ENCODE assay signal across 8 cellular contexts in genomic region chr22:31451709-31452571, GRCh38. TPM values are rescaled to one million over a fixed set of nuclear protein-coding genes. Genes with fewer than 3 reads are reported as not detected.
A peak's percentile ranks its signal among the peaks of the same experiment; 100 is the strongest.
DNase-seq lines count a peak whose midpoint lies in the region; ATAC-seq and TF ChIP-seq lines count a peak whose summit lies in the region.

No MANE protein-coding gene starts in this region.

- H3K9me3 Mint-ChIP-seq in activated T-cell treated with anti-CD3 and anti-CD28 coated beads, Interleukin-2, amount 50 U/mL, for 4 hours = no peaks in the 10 kb centered on the region
- no peaks in the 10 kb centered on the region for H3K9me3 Mint-ChIP-seq in WTC11
- no peaks in the 10 kb centered on the region for H3K9me3 Mint-ChIP-seq in immature natural killer cell

- no peak for DNase-seq in activated T-cell treated with anti-CD3 and anti-CD28 coated beads, Interleukin-2, amount 50 U/mL, for 4 hours
- no peak for DNase-seq in activated T-cell treated with anti-CD3 and anti-CD28 coated beads, Interleukin-2, amount 50 U/mL, for 48 hours
- DNase-seq in HuH-7.5 (ENCODE audit: low spot score) = peak; percentile 19
- no peak for DNase-seq in WTC11 (ENCODE audit: low spot score)
- peak; percentile 9 to 37 (median 16) for DNase-seq in immature natural killer cell
- DNase-seq in NCI-H1930 (lab: John Stamatoyannopoulos, UW) = no peak

- H3K36me3 Mint-ChIP-seq in activated T-cell treated with anti-CD3 and anti-CD28 coated beads, Interleukin-2, amount 50 U/mL, for 4 hours (ENCODE audit: insufficient read depth) = peaks cover 13% of the 10 kb centered on the region
- H3K36me3 Mint-ChIP-seq in WTC11 (peaks cover 23% of the 10 kb centered on the region), immature natural killer cell (peaks cover 7 to 14% (median 9%) of the 10 kb centered on the region in 3 donors)

- TF ChIP-seq CTCF in WTC11 (IDR thresholded peaks at IDR 0.05) = no peak

- H3K27ac Mint-ChIP-seq in WTC11 = no peak overlapping the region
- peak overlapping the region in 5 of 6 donors; percentile 47 to 82 (median 67) for H3K27ac Mint-ChIP-seq in immature natural killer cell

- H3K4me3 Mint-ChIP-seq in activated T-cell treated with anti-CD3 and anti-CD28 coated beads, Interleukin-2, amount 50 U/mL, for 4 hours = no peak overlapping the region
- no peak overlapping the region for H3K4me3 Mint-ChIP-seq in WTC11
- peak overlapping the region in 1 of 5 donors; percentile 27 for H3K4me3 Mint-ChIP-seq in immature natural killer cell

- CTCF ChIA-PET in WTC11 (lab: Charles Lee) = interaction anchor here (0.6 to 1.8 kb wide), 45 partner anchors 8 to 1826 kb away, joined by 3 to 15 read pairs (median 4); partner anchors contain the start of genes EIF4ENIF1, LIMK2 and SFI1

- POLR2A ChIA-PET in WTC11 (lab: Charles Lee) = no interaction called here

- H3K4me1 Mint-ChIP-seq in activated T-cell treated with anti-CD3 and anti-CD28 coated beads, Interleukin-2, amount 50 U/mL, for 4 hours (ENCODE audit: low read depth) = no peaks in the 10 kb centered on the region
- H3K4me1 Mint-ChIP-seq in WTC11 (no peaks in the 10 kb centered on the region), immature natural killer cell (peaks cover 3 to 17% of the 10 kb centered on the region in 2 donors)

- no peaks in the 10 kb centered on the region for H3K27me3 Mint-ChIP-seq in activated T-cell treated with anti-CD3 and anti-CD28 coated beads, Interleukin-2, amount 50 U/mL, for 4 hours (ENCODE audit: low read depth)
- no peaks in the 10 kb centered on the region for H3K27me3 Mint-ChIP-seq in WTC11 (ENCODE audit: low read depth)
- peaks cover 0 to 4% (median 0%) of the 10 kb centered on the region in 3 donors for H3K27me3 Mint-ChIP-seq in immature natural killer cell (ENCODE audit: low read depth in 3 of 3)

- peak; percentile 37 to 58 for ATAC-seq in activated T-cell treated with anti-CD3 and anti-CD28 coated beads, Interleukin-2, amount 50 U/mL, for 4 hours
- peak; percentile 85 for ATAC-seq in WTC11
- no peak for ATAC-seq in HG03139 (IDR thresholded peaks at IDR 0.05; ENCODE audit: unreplicated experiment)
- no peak for ATAC-seq in HG03095 (IDR thresholded peaks at IDR 0.05; ENCODE audit: unreplicated experiment)

TF ChIP-seq in WTC11, 78 proteins besides CTCF, POLR2A, EP300 and RAD21:
- TF ChIP-seq NFYB (CRISPR knock-in tag; conservative IDR thresholded peaks at IDR 0.05; ENCODE audit: low read depth) = no peak
- TF ChIP-seq, protein P1, sequence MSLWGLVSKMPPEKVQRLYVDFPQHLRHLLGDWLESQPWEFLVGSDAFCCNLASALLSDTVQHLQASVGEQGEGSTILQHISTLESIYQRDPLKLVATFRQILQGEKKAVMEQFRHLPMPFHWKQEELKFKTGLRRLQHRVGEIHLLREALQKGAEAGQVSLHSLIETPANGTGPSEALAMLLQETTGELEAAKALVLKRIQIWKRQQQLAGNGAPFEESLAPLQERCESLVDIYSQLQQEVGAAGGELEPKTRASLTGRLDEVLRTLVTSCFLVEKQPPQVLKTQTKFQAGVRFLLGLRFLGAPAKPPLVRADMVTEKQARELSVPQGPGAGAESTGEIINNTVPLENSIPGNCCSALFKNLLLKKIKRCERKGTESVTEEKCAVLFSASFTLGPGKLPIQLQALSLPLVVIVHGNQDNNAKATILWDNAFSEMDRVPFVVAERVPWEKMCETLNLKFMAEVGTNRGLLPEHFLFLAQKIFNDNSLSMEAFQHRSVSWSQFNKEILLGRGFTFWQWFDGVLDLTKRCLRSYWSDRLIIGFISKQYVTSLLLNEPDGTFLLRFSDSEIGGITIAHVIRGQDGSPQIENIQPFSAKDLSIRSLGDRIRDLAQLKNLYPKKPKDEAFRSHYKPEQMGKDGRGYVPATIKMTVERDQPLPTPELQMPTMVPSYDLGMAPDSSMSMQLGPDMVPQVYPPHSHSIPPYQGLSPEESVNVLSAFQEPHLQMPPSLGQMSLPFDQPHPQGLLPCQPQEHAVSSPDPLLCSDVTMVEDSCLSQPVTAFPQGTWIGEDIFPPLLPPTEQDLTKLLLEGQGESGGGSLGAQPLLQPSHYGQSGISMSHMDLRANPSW (CRISPR knock-in tag; conservative IDR thresholded peaks at IDR 0.05; ENCODE audit: low read depth) = no peak
- TF ChIP-seq ZNF416 (CRISPR knock-in tag; IDR thresholded peaks at IDR 0.05) = no peak
- no peak for TF ChIP-seq KAT7 (CRISPR knock-in tag; IDR thresholded peaks at IDR 0.05; ENCODE audit: borderline replicate concordance)
- no peak for TF ChIP-seq TP53 (CRISPR knock-in tag; IDR thresholded peaks at IDR 0.05)
- no peak for TF ChIP-seq HMGA2 (CRISPR knock-in tag; IDR thresholded peaks at IDR 0.05)
- TF ChIP-seq IRF1 (CRISPR knock-in tag; IDR thresholded peaks at IDR 0.05) = no peak
- TF ChIP-seq ATF6 (CRISPR knock-in tag; IDR thresholded peaks at IDR 0.05) = no peak
- TF ChIP-seq ZNF423 (CRISPR knock-in tag; IDR thresholded peaks at IDR 0.05) = no peak
- TF ChIP-seq ZBTB43 (CRISPR knock-in tag; IDR thresholded peaks at IDR 0.05) = no peak
- TF ChIP-seq NR2C2 (CRISPR knock-in tag; IDR thresholded peaks at IDR 0.05) = no peak
- TF ChIP-seq GABPB1 (CRISPR knock-in tag; IDR thresholded peaks at IDR 0.05) = no peak
- TF ChIP-seq ESRRA (CRISPR knock-in tag; IDR thresholded peaks at IDR 0.05; ENCODE audit: borderline replicate concordance) = no peak
- no peak for TF ChIP-seq ZNF263 (CRISPR knock-in tag; IDR thresholded peaks at IDR 0.05; ENCODE audit: low read depth)

RNA-seq across cellular contexts. Expression of gene EIF4ENIF1, which starts 37.7 kb away (rescaled TPM):
- 10 to 100 TPM; 40.0 to 47.2 (median 44.1) TPM for total RNA-seq in activated T-cell treated with anti-CD3 and anti-CD28 coated beads, Interleukin-2, amount 50 U/mL, for 4 hours
- 19.7 to 23.6 TPM (median 22.8 TPM) in 3 replicates for total RNA-seq in WTC11 (2021)
- polyA plus RNA-seq in immature natural killer cell = 10 to 100 TPM in 1 of 3 donors, 1 to 10 TPM in 2; 6.9 to 21.1 (median 9.7) TPM

RNA-seq across cellular contexts. Expression of gene SFI1, which starts 44.4 kb away (rescaled TPM):
- total RNA-seq in activated T-cell treated with anti-CD3 and anti-CD28 coated beads, Interleukin-2, amount 50 U/mL, for 4 hours = 10 to 100 TPM; 74.0 to 87.5 (median 77.6) TPM
- 37.9 to 43.6 TPM (median 38.7 TPM) in 3 replicates for total RNA-seq in WTC11 (2021)
- 10 to 100 TPM in 2 of 3 donors, 1 to 10 TPM in 1; 4.2 to 31.5 (median 11.1) TPM for polyA plus RNA-seq in immature natural killer cell

RNA-seq across cellular contexts. Expression of gene DRG1, which starts 52.5 kb away (rescaled TPM):
- 100 to 1,000 TPM in 2 of 3 donors, 10 to 100 TPM in 1; 99.2 to 109 (median 106) TPM for total RNA-seq in activated T-cell treated with anti-CD3 and anti-CD28 coated beads, Interleukin-2, amount 50 U/mL, for 4 hours
- total RNA-seq in WTC11 (2021) = 60.4 to 79.2 TPM (median 64.0 TPM) in 3 replicates
- polyA plus RNA-seq in immature natural killer cell = 100 to 1,000 TPM in 2 of 3 donors, 10 to 100 TPM in 1; 82.0 to 129 (median 105) TPM

Comparison
In these comparisons a context has a peak if more than half of its experiments do, and no peak if none do; other contexts are left out.
1. ATAC-seq: peak in activated T-cell treated with anti-CD3 and anti-CD28 coated beads, Interleukin-2, amount 50 U/mL, for 4 hours (2 of 2) and WTC11 (single experiment); none in HG03139 (single experiment) and HG03095 (single experiment).
2. DNase-seq: peak in HuH-7.5 (single experiment) and immature natural killer cell (3 of 3); none in activated T-cell treated with anti-CD3 and anti-CD28 coated beads, Interleukin-2, amount 50 U/mL, for 4 hours (single experiment), activated T-cell treated with anti-CD3 and anti-CD28 coated beads, Interleukin-2, amount 50 U/mL, for 48 hours (0 of 2), WTC11 (single experiment) and NCI-H1930 (0 of 2).